In the genomic region with DNA sequence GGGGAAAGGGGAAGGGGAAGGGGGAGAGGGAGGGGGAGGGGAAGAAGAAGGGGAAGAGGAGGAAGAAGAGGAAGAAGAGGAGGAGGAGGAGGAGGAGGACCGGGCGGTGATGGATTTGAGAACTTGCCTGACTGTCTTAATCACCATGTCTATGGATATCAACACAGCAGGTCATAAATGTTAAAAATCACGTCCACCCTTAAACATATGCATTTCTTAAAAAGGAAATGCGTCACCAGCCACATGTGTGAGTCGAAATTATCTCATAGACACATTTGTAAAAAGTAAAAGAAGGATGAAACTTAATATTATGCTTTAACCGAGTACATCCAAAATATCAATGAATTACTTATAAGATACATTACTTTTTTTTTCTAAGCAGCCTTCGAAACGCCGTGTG, we compare ENCODE assay signal across 23 cellular contexts.
"Had no signal": no experiment of that assay in that cellular context is flagged by ENCODE, and none has a peak within 500 bp of the region (broad histone marks: within the 10 kb centered on the region; RNA-seq: fewer than 3 reads in every experiment).

No MANE protein-coding gene starts in this region.

- H3K4me1 Mint-ChIP-seq: natural killer cell, T-cell had no signal

- H3K4me1 ChIP-seq: left lung, prostate gland, spleen had no signal

- ATAC-seq: body of pancreas, left lung, natural killer cell, T-cell had no signal

- H3K36me3 Mint-ChIP-seq: natural killer cell, T-cell had no signal

- H3K27me3 ChIP-seq: body of pancreas had no signal

- H3K9me3 ChIP-seq: body of pancreas, left lung, prostate gland, spleen, stomach, suprapubic skin, tibial nerve had no signal

- H3K36me3 ChIP-seq: left lung, prostate gland, spleen, stomach, suprapubic skin, tibial nerve had no signal

- H3K27ac ChIP-seq: left lung, prostate gland, spleen, suprapubic skin, tibial nerve had no signal

- H3K27ac Mint-ChIP-seq: activated T-helper 2 cell treated with anti-CD3 and anti-CD28 coated beads, Interferon-gamma antibody, Interleukin-2, Interleukin-4, amounts not matched to agents 10 μg/mL and 5 μg/mL and 100 μg/mL, durations not matched to agents 14 hours and 24 hours and 36 hours; natural killer cell; T-cell had no signal

- H3K4me3 ChIP-seq: body of pancreas, left lung, lung, prostate gland, spleen, stomach, suprapubic skin, tibial nerve had no signal

- H3K9me3 Mint-ChIP-seq: activated T-helper 2 cell treated with anti-CD3 and anti-CD28 coated beads, Interferon-gamma antibody, Interleukin-2, Interleukin-4, amounts not matched to agents 10 μg/mL and 5 μg/mL and 100 μg/mL, durations not matched to agents 14 hours and 24 hours and 36 hours; natural killer cell; T-cell; T-helper 2 cell treated with Interferon-gamma antibody and Interleukin-4, amounts not matched to agents 5 μg/mL and 100 μg/mL, for 36 hours had no signal

- H3K4me3 Mint-ChIP-seq: natural killer cell; T-cell; T-helper 2 cell treated with Interferon-gamma antibody and Interleukin-4, amounts not matched to agents 5 μg/mL and 100 μg/mL, for 36 hours had no signal

- DNase-seq: activated CD4-positive, alpha-beta T cell treated with anti-CD3 and anti-CD28 coated beads for 1 hour; activated CD4-positive, alpha-beta T cell treated with anti-CD3 and anti-CD28 coated beads, Interleukin-2, amount 50 U/mL, for 48 hours; activated naive CD4-positive, alpha-beta T cell; anterior cingulate cortex; body of pancreas; caudate nucleus; dermis blood vessel endothelial cell; effector CD8-positive, alpha-beta T cell; foreskin melanocyte; hippocampal formation; kidney glomerular epithelial cell; left lung; natural killer cell; stimulated activated CD4-positive, alpha-beta T cell treated with anti-CD3 and anti-CD28 coated beads, Interleukin-4, amount 100 ng/mL, for 24 hours; stomach; T-cell had no signal
